In the genomic region with DNA sequence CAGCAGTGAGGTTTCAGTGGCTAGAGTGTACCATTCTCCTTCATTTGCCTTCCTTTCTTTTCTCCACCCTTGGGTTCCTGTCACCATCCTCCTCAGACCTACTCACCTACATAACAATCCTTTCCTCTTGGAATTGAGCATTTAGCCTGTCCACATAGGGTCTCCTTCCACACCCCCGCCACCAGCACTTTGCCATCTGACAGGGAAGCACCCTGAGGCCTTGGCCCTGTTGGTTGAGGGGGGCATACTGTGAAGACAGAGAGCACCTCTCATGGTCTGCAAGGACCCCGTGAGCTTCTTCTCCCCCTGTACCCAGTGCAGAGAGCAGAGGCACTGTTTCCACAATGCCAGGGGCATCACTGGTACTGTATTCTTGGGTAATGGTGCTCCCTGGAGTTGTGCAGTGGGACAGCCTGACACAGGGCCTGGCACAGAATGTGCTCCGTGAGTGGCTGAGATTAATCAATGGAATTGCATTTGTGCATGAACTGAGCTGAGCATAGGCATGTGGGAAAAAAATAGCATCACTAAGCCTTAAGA, we compare ENCODE assay signal across 16 cellular contexts. TPM values are rescaled to one million over a fixed set of nuclear protein-coding genes. Genes with fewer than 3 reads are reported as not detected.
DNase-seq lines count a peak whose midpoint lies in the region; ATAC-seq and TF ChIP-seq lines count a peak whose summit lies in the region.
"Had no signal": no experiment of that assay in that cellular context is flagged by ENCODE, and none has a peak within 500 bp of the region (broad histone marks: within the 10 kb centered on the region; RNA-seq: fewer than 3 reads in every experiment).

No MANE protein-coding gene starts in this region.

- peaks cover 42% of the 10 kb centered on the region for H3K4me1 Mint-ChIP-seq in WTC11
- no peaks in the 10 kb centered on the region for H3K4me1 Mint-ChIP-seq in stimulated activated effector memory CD8-positive, alpha-beta T cell treated with anti-CD3 and anti-CD28 coated beads, Interleukin-12 subunit alpha, Interleukin-12 subunit beta, amount 100 ng/mL, for 72 hours
- H3K4me1 Mint-ChIP-seq: CD4-positive, alpha-beta memory T cell had no signal

- peak overlapping the region; percentile 19; the same call in 1 of the 2 replicates for H3K27ac Mint-ChIP-seq in WTC11
- no peak overlapping the region for H3K27ac Mint-ChIP-seq in stimulated activated effector memory CD8-positive, alpha-beta T cell treated with anti-CD3 and anti-CD28 coated beads, Interleukin-12 subunit alpha, Interleukin-12 subunit beta, amount 100 ng/mL, for 72 hours
- H3K27ac Mint-ChIP-seq: CD4-positive, alpha-beta memory T cell; HFFc6 had no signal

- no peaks in the 10 kb centered on the region for H3K9me3 Mint-ChIP-seq in WTC11
- H3K9me3 Mint-ChIP-seq in stimulated activated effector memory CD8-positive, alpha-beta T cell treated with anti-CD3 and anti-CD28 coated beads, Interleukin-12 subunit alpha, Interleukin-12 subunit beta, amount 100 ng/mL, for 72 hours, result no peaks in the 10 kb centered on the region
- H3K9me3 Mint-ChIP-seq: CD4-positive, alpha-beta memory T cell; HFFc6 had no signal

- no peak for TF ChIP-seq CTCF in WTC11 (IDR thresholded peaks at IDR 0.05)
- TF ChIP-seq CTCF in Peyer's patch (IDR thresholded peaks at IDR 0.05), result no peak

- DNase-seq in WTC11 (ENCODE audit: low spot score) (no peak), Peyer's patch (no peak)
- no peak for DNase-seq in stimulated activated effector memory CD8-positive, alpha-beta T cell treated with anti-CD3 and anti-CD28 coated beads, Interleukin-12 subunit alpha, Interleukin-12 subunit beta, amount 100 ng/mL, for 72 hours (ENCODE audit: low spot score in 2 of 2)
- no peak for DNase-seq in stimulated activated CD4-positive, alpha-beta T cell treated with anti-CD3 and anti-CD28 coated beads, Interleukin-4, amount 100 ng/mL, for 1 hour
- DNase-seq in activated naive CD4-positive, alpha-beta T cell treated with Interleukin-2 at 50 U/mL for 16 hours, result no peak
- DNase-seq: BE2C; CD4-positive, alpha-beta memory T cell; EL; HCEC 1CT; HFFc6 had no signal

- POLR2A ChIA-PET in WTC11 (lab: Charles Lee), result no interaction called here

- H3K4me1 ChIP-seq in HUES6 (ENCODE audit: control insufficient read depth, insufficient read depth, low read length) (peaks cover 26% of the 10 kb centered on the region), iPS-20b (ENCODE audit: insufficient read depth, low read length) (peaks cover 10% of the 10 kb centered on the region), Peyer's patch (no peaks in the 10 kb centered on the region)
- H3K4me1 ChIP-seq: A549, BE2C had no signal

- H3K27me3 ChIP-seq in HUES6 (ENCODE audit: control insufficient read depth, insufficient read depth, low read length) (no peaks in the 10 kb centered on the region), iPS-20b (ENCODE audit: insufficient read depth, low read length) (no peaks in the 10 kb centered on the region), Peyer's patch (no peaks in the 10 kb centered on the region)
- H3K27me3 ChIP-seq: BE2C had no signal

- H3K36me3 ChIP-seq in HUES6 (ENCODE audit: control insufficient read depth, insufficient read depth, low read length), result peaks cover 9% of the 10 kb centered on the region; the same call in 1 of the 2 replicates
- no peaks in the 10 kb centered on the region for H3K36me3 ChIP-seq in iPS-20b (ENCODE audit: insufficient read depth, low read depth, low read length)
- no peaks in the 10 kb centered on the region for H3K36me3 ChIP-seq in Peyer's patch
- H3K36me3 ChIP-seq: BE2C had no signal

- CTCF ChIA-PET in WTC11 (lab: Charles Lee), result interaction anchor here (0.8 to 2.6 kb wide), 8 partner anchors 10 to 453 kb away, joined by 3 to 9 read pairs (median 4); no protein-coding TSS in a partner anchor

- H3K36me3 Mint-ChIP-seq in WTC11, result 0 out of 2 replicates have a peak, but pooled peaks cover under 1% of the 10 kb centered on the region
- H3K36me3 Mint-ChIP-seq in stimulated activated effector memory CD8-positive, alpha-beta T cell treated with anti-CD3 and anti-CD28 coated beads, Interleukin-12 subunit alpha, Interleukin-12 subunit beta, amount 100 ng/mL, for 72 hours, result no peaks in the 10 kb centered on the region
- H3K36me3 Mint-ChIP-seq: CD4-positive, alpha-beta memory T cell had no signal

- ATAC-seq in WTC11, result no peak
- ATAC-seq in stimulated activated effector memory CD8-positive, alpha-beta T cell treated with anti-CD3 and anti-CD28 coated beads, Interleukin-12 subunit alpha, Interleukin-12 subunit beta, amount 100 ng/mL, for 72 hours, result peak; percentile 32
- no peak for ATAC-seq in GM21360 (IDR thresholded peaks at IDR 0.05; ENCODE audit: unreplicated experiment)
- ATAC-seq: A549 had no signal

- H3K9ac ChIP-seq in HUES6 (ENCODE audit: low read length) (peak overlapping the region; percentile 62), iPS-20b (ENCODE audit: low read depth, low read length) (no peak overlapping the region)

- peak overlapping the region; percentile 93; the same call in 1 of the 2 replicates for H3K27ac ChIP-seq in HUES6 (ENCODE audit: low read depth, low read length)
- no peak overlapping the region for H3K27ac ChIP-seq in iPS-20b (ENCODE audit: low read length)
- no peak overlapping the region for H3K27ac ChIP-seq in Peyer's patch
- H3K27ac ChIP-seq: A549, C4-2B had no signal

- H3K27me3 Mint-ChIP-seq in WTC11 (ENCODE audit: low read depth), result no peaks in the 10 kb centered on the region

- H3K9me3 ChIP-seq in HUES6 (ENCODE audit: control insufficient read depth, insufficient read depth, low read depth, low read length) (no peaks in the 10 kb centered on the region), iPS-20b (ENCODE audit: insufficient read depth, low read depth, low read length) (no peaks in the 10 kb centered on the region), Peyer's patch (no peaks in the 10 kb centered on the region)
- H3K9me3 ChIP-seq: A549, BE2C had no signal

- no peak overlapping the region for H3K4me3 Mint-ChIP-seq in WTC11
- no peak overlapping the region for H3K4me3 Mint-ChIP-seq in stimulated activated effector memory CD8-positive, alpha-beta T cell treated with anti-CD3 and anti-CD28 coated beads, Interleukin-12 subunit alpha, Interleukin-12 subunit beta, amount 100 ng/mL, for 72 hours
- H3K4me3 Mint-ChIP-seq: CD4-positive, alpha-beta memory T cell; HFFc6 had no signal

- no peak for TF ChIP-seq POLR2A in Peyer's patch (IDR thresholded peaks at IDR 0.05)

- no peak overlapping the region for H3K4me3 ChIP-seq in HUES6 (ENCODE audit: low read depth, low read length)
- H3K4me3 ChIP-seq in iPS-20b (ENCODE audit: low read length), result peak overlapping the region; percentile 43; the same call in 1 of the 2 replicates
- H3K4me3 ChIP-seq in Peyer's patch, result no peak overlapping the region
- H3K4me3 ChIP-seq: A549 had no signal

TF ChIP-seq in WTC11, 78 proteins besides CTCF, POLR2A, EP300 and RAD21:
- TF ChIP-seq ZNF512 (CRISPR knock-in tag; IDR thresholded peaks at IDR 0.05; ENCODE audit: borderline replicate concordance), result no peak
- TF ChIP-seq KAT7 (CRISPR knock-in tag; IDR thresholded peaks at IDR 0.05; ENCODE audit: borderline replicate concordance), result no peak
- TF ChIP-seq, protein P1, sequence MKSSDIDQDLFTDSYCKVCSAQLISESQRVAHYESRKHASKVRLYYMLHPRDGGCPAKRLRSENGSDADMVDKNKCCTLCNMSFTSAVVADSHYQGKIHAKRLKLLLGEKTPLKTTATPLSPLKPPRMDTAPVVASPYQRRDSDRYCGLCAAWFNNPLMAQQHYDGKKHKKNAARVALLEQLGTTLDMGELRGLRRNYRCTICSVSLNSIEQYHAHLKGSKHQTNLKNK (CRISPR knock-in tag; IDR thresholded peaks at IDR 0.05), result no peak
- TF ChIP-seq FOXP1 (CRISPR knock-in tag; IDR thresholded peaks at IDR 0.05; ENCODE audit: borderline replicate concordance), result no peak
- no peak for TF ChIP-seq TP53 (CRISPR knock-in tag; IDR thresholded peaks at IDR 0.05)
- no peak for TF ChIP-seq GABPB1 (CRISPR knock-in tag; IDR thresholded peaks at IDR 0.05)
- no peak for TF ChIP-seq OVOL2 (CRISPR knock-in tag; IDR thresholded peaks at IDR 0.05; ENCODE audit: borderline replicate concordance)
- no peak for TF ChIP-seq NR2C2 (CRISPR knock-in tag; IDR thresholded peaks at IDR 0.05)

RNA-seq across cellular contexts. Expression of gene SLC5A9, which starts 14.9 kb away (rescaled TPM):
- total RNA-seq in WTC11 (2021) (0.22 to 0.64 TPM (median 0.27 TPM) in 3 replicates), Peyer's patch (100 to 1,000 TPM in 3 of 4 donors, 1 to 10 TPM in 1; 8.3 to 272 (median 210) TPM)
- total RNA-seq: CD4-positive, alpha-beta memory T cell; H4; HFFc6 had no signal
